13 cellular contexts compared by ENCODE assay signal in genomic region chr19:11347546-11347945, GRCh38. TPM values are rescaled to one million over a fixed set of nuclear protein-coding genes. Genes with fewer than 3 reads are reported as not detected.
DNase-seq lines count a peak whose midpoint lies in the region; ATAC-seq, FAIRE-seq and TF ChIP-seq lines count a peak whose summit lies in the region.
"Had no signal": no experiment of that assay in that cellular context is flagged by ENCODE, and none has a peak within 500 bp of the region (broad histone marks: within the 10 kb centered on the region; RNA-seq: fewer than 3 reads in every experiment).

No MANE protein-coding gene starts in this region.

- no peak for DNase-seq in activated CD4-positive, alpha-beta T cell treated with anti-CD3 and anti-CD28 coated beads, Interleukin-2, amount 10 ng/mL, durations not matched to agents 24 days and 14 days
- DNase-seq in activated CD4-positive, alpha-beta T cell treated with anti-CD3 and anti-CD28 coated beads, Interleukin-2, amount 50 U/mL, for 1 hour: no peak
- DNase-seq in OCI-LY7 (ENCODE audit: low spot score) (no peak), chondrocyte (ENCODE audit: low spot score) (no peak), kidney (no peak), OCI-M1 (lab: John Stamatoyannopoulos, UW) (no peak)
- DNase-seq in stimulated activated effector memory CD8-positive, alpha-beta T cell treated with anti-CD3 and anti-CD28 coated beads, Interleukin-12 subunit alpha, Interleukin-12 subunit beta, amount 100 ng/mL, for 72 hours (ENCODE audit: low spot score in 2 of 2): no peak
- DNase-seq: ACHN; activated CD8-positive, alpha-beta memory T cell treated with anti-CD3 and anti-CD28 coated beads, Interleukin-2, amount 50 U/mL, for 4 hours; DMS79; transverse colon had no signal

- no peak overlapping the region for H3K27ac ChIP-seq in OCI-LY7 (ENCODE audit: low read depth, low read length, poor library complexity, severe bottlenecking)
- H3K27ac ChIP-seq in kidney (ENCODE audit: low read depth in 2 of 2, low read length in 2 of 2): no peak overlapping the region

- CTCF ChIA-PET in OCI-LY7 (lab: Charles Lee; ENCODE audit: unreplicated experiment): no interaction called here

- no peak overlapping the region for H3K27ac Mint-ChIP-seq in activated CD4-positive, alpha-beta T cell treated with anti-CD3 and anti-CD28 coated beads, Interleukin-2, amount 10 ng/mL, durations not matched to agents 24 days and 14 days
- peak overlapping the region; percentile 54 for H3K27ac Mint-ChIP-seq in chondrocyte (ENCODE audit: unreplicated experiment)
- peak overlapping the region; percentile 99 for H3K27ac Mint-ChIP-seq in stimulated activated effector memory CD8-positive, alpha-beta T cell treated with anti-CD3 and anti-CD28 coated beads, Interleukin-12 subunit alpha, Interleukin-12 subunit beta, amount 100 ng/mL, for 72 hours

- peak overlapping the region; percentile 93; the same call in 1 of the 2 replicates for H3K4me2 ChIP-seq in OCI-LY7 (ENCODE audit: low read length)

- no peak overlapping the region for H2AFZ ChIP-seq in OCI-LY7 (ENCODE audit: low read length)

- H3K36me3 ChIP-seq in OCI-LY7 (ENCODE audit: insufficient read depth, low read length): no peaks in the 10 kb centered on the region
- no peaks in the 10 kb centered on the region for H3K36me3 ChIP-seq in kidney (ENCODE audit: control insufficient read depth in 1 of 2, insufficient read depth in 2 of 2, low read length in 2 of 2)
- H3K36me3 ChIP-seq: transverse colon had no signal

- no TSS peak for BruUV-seq in OCI-LY7 (replicated peaks; lab: Mats Ljungman, UMichigan)

- no peaks in the 10 kb centered on the region for H3K27me3 Mint-ChIP-seq in activated CD4-positive, alpha-beta T cell treated with anti-CD3 and anti-CD28 coated beads, Interleukin-2, amount 10 ng/mL, durations not matched to agents 24 days and 14 days
- no peaks in the 10 kb centered on the region for H3K27me3 Mint-ChIP-seq in chondrocyte (ENCODE audit: low read depth)

- H3K9me2 ChIP-seq in OCI-LY7 (ENCODE audit: insufficient read depth, low read length): no peaks in the 10 kb centered on the region

- no peak overlapping the region for H3K9ac ChIP-seq in kidney (ENCODE audit: low read length in 2 of 2)

- H3K4me3 ChIP-seq in OCI-LY7 (ENCODE audit: low read depth, low read length, poor library complexity, severe bottlenecking): no peak overlapping the region
- no peak overlapping the region for H3K4me3 ChIP-seq in kidney (ENCODE audit: low read length in 2 of 2)

- TF ChIP-seq CTCF in OCI-LY7 (conservative IDR thresholded peaks at IDR 0.05; ENCODE audit: low read length) (no peak), chondrocyte (IDR thresholded peaks at IDR 0.05) (no peak), kidney (IDR thresholded peaks at IDR 0.05; ENCODE audit: borderline replicate concordance, extremely low read depth, insufficient read depth) (no peak)

- peak overlapping the region; percentile 89 for H3K4me3 Mint-ChIP-seq in activated CD4-positive, alpha-beta T cell treated with anti-CD3 and anti-CD28 coated beads, Interleukin-2, amount 10 ng/mL, durations not matched to agents 24 days and 14 days
- peak overlapping the region; percentile 25 for H3K4me3 Mint-ChIP-seq in chondrocyte (ENCODE audit: unreplicated experiment)
- peak overlapping the region; percentile 99 for H3K4me3 Mint-ChIP-seq in stimulated activated effector memory CD8-positive, alpha-beta T cell treated with anti-CD3 and anti-CD28 coated beads, Interleukin-12 subunit alpha, Interleukin-12 subunit beta, amount 100 ng/mL, for 72 hours

- H4K20me1 ChIP-seq in OCI-LY7 (ENCODE audit: insufficient read depth, low read length): no peaks in the 10 kb centered on the region

- H3K4me1 ChIP-seq in OCI-LY7 (ENCODE audit: insufficient read depth, low read length, poor library complexity, severe bottlenecking) (peaks cover 26% of the 10 kb centered on the region), kidney (ENCODE audit: control insufficient read depth in 1 of 2, insufficient read depth in 1 of 2, low read depth in 1 of 2, low read length in 2 of 2) (peaks cover 0 to 11% of the 10 kb centered on the region in 2 donors)

- no peak for ATAC-seq in stimulated activated effector memory CD8-positive, alpha-beta T cell treated with anti-CD3 and anti-CD28 coated beads, Interleukin-12 subunit alpha, Interleukin-12 subunit beta, amount 100 ng/mL, for 72 hours
- ATAC-seq in GM18505 (IDR thresholded peaks at IDR 0.05; ENCODE audit: unreplicated experiment): no peak

- peaks cover 8% of the 10 kb centered on the region for H3K9me3 Mint-ChIP-seq in activated CD4-positive, alpha-beta T cell treated with anti-CD3 and anti-CD28 coated beads, Interleukin-2, amount 10 ng/mL, durations not matched to agents 24 days and 14 days
- H3K9me3 Mint-ChIP-seq in chondrocyte (ENCODE audit: low read depth): peaks cover 8% of the 10 kb centered on the region
- peaks cover 4% of the 10 kb centered on the region for H3K9me3 Mint-ChIP-seq in stimulated activated effector memory CD8-positive, alpha-beta T cell treated with anti-CD3 and anti-CD28 coated beads, Interleukin-12 subunit alpha, Interleukin-12 subunit beta, amount 100 ng/mL, for 72 hours

- no peak for TF ChIP-seq POLR2A in GM18505 (IDR thresholded peaks at IDR 0.05; ENCODE audit: borderline replicate concordance, extremely low read depth, insufficient read depth, insufficient read length)

- H3K4me1 Mint-ChIP-seq in activated CD4-positive, alpha-beta T cell treated with anti-CD3 and anti-CD28 coated beads, Interleukin-2, amount 10 ng/mL, durations not matched to agents 24 days and 14 days: peaks cover 23% of the 10 kb centered on the region
- H3K4me1 Mint-ChIP-seq in chondrocyte (ENCODE audit: low read depth): peaks cover 30% of the 10 kb centered on the region
- peaks cover 40% of the 10 kb centered on the region for H3K4me1 Mint-ChIP-seq in stimulated activated effector memory CD8-positive, alpha-beta T cell treated with anti-CD3 and anti-CD28 coated beads, Interleukin-12 subunit alpha, Interleukin-12 subunit beta, amount 100 ng/mL, for 72 hours

- H3K36me3 Mint-ChIP-seq in activated CD4-positive, alpha-beta T cell treated with anti-CD3 and anti-CD28 coated beads, Interleukin-2, amount 10 ng/mL, durations not matched to agents 24 days and 14 days (ENCODE audit: low read depth): peaks cover 6% of the 10 kb centered on the region
- peaks cover 5% of the 10 kb centered on the region for H3K36me3 Mint-ChIP-seq in chondrocyte (ENCODE audit: low read depth)
- H3K36me3 Mint-ChIP-seq in stimulated activated effector memory CD8-positive, alpha-beta T cell treated with anti-CD3 and anti-CD28 coated beads, Interleukin-12 subunit alpha, Interleukin-12 subunit beta, amount 100 ng/mL, for 72 hours: peaks cover 17% of the 10 kb centered on the region

- no peaks in the 10 kb centered on the region for H3K79me2 ChIP-seq in OCI-LY7 (ENCODE audit: insufficient read depth, low read depth, low read length)

- no peak for FAIRE-seq in kidney (lab: Jason Lieb, UNC)
- FAIRE-seq: bronchial epithelial cell had no signal

- H3K9me3 ChIP-seq in OCI-LY7 (ENCODE audit: low read length) (no peaks in the 10 kb centered on the region), kidney (ENCODE audit: control insufficient read depth in 1 of 2, low read length in 2 of 2) (peaks cover 0 to 6% of the 10 kb centered on the region in 2 donors)
- H3K9me3 ChIP-seq: transverse colon had no signal

- intact Hi-C loops in activated CD4-positive, alpha-beta T cell treated with anti-CD3 and anti-CD28 coated beads, Interleukin-2, amount 10 ng/mL, durations not matched to agents 24 days and 14 days (cut with micrococcal nuclease): no loop called here
- intact Hi-C loops in OCI-LY7 (cut with micrococcal nuclease; ENCODE audit: unreplicated experiment) (loop anchor here (2.0 kb wide), 2 partner anchors 27 to 55 kb away; partner anchors contain the start of gene SWSAP1), kidney (cut with DNase I) (no loop called here)

- POLR2A ChIA-PET in OCI-LY7 (lab: Charles Lee): interaction anchor here (1.3 kb wide), 1 partner anchor 28 kb away, joined by 7 read pairs; the partner anchor contains the start of gene SWSAP1

RNA-seq across cellular contexts. Expression of gene CCDC159, which starts 1.2 kb away (rescaled TPM):
- 11.7 and 14.8 TPM in 2 replicates for total RNA-seq in activated CD4-positive, alpha-beta T cell treated with anti-CD3 and anti-CD28 coated beads, Interleukin-2, amount 10 ng/mL, durations not matched to agents 24 days and 14 days
- total RNA-seq in OCI-LY7 (2014; rRNA removed; shearing (Covaris generic)): 13.3 and 14.1 TPM in 2 replicates
- total RNA-seq in OCI-LY7 (2022): 18.9 and 26.1 TPM in 2 replicates
- total RNA-seq in chondrocyte: 19.8 to 22.4 TPM (median 20.5 TPM) in 3 replicates
- total RNA-seq in kidney: 28.9 TPM
- 50.7 TPM for polyA plus RNA-seq in kidney (ENCODE audit: insufficient read depth, low read depth, low replicate concordance)

RNA-seq across cellular contexts. Expression of gene TMEM205, which starts 1.5 kb away (rescaled TPM):
- total RNA-seq in activated CD4-positive, alpha-beta T cell treated with anti-CD3 and anti-CD28 coated beads, Interleukin-2, amount 10 ng/mL, durations not matched to agents 24 days and 14 days: 29.9 and 34.2 TPM in 2 replicates
- 58.4 and 58.9 TPM in 2 replicates for total RNA-seq in OCI-LY7 (2014; rRNA removed; shearing (Covaris generic))
- total RNA-seq in OCI-LY7 (2022) (32.0 and 39.9 TPM in 2 replicates), chondrocyte (35.4 to 49.4 TPM (median 39.2 TPM) in 3 replicates), kidney (150 TPM)
- polyA plus RNA-seq in kidney (ENCODE audit: insufficient read depth, low read depth, low replicate concordance): 417 TPM

RNA-seq across cellular contexts. Expression of gene PLPPR2, which starts 7.7 kb away (rescaled TPM):
- total RNA-seq in activated CD4-positive, alpha-beta T cell treated with anti-CD3 and anti-CD28 coated beads, Interleukin-2, amount 10 ng/mL, durations not matched to agents 24 days and 14 days: 2.3 TPM in 2 replicates
- 0.54 and 0.88 TPM in 2 replicates for total RNA-seq in OCI-LY7 (2014; rRNA removed; shearing (Covaris generic))
- total RNA-seq in OCI-LY7 (2022): 2.7 and 3.6 TPM in 2 replicates
- 67.6 to 74.7 TPM (median 72.3 TPM) in 3 replicates for total RNA-seq in chondrocyte
- 22.5 TPM for total RNA-seq in kidney
- 11.7 TPM for polyA plus RNA-seq in kidney (ENCODE audit: insufficient read depth, low read depth, low replicate concordance)

RNA-seq across cellular contexts. Expression of gene RAB3D, which starts 8.1 kb away (rescaled TPM):
- total RNA-seq in activated CD4-positive, alpha-beta T cell treated with anti-CD3 and anti-CD28 coated beads, Interleukin-2, amount 10 ng/mL, durations not matched to agents 24 days and 14 days: 5.7 and 6.8 TPM in 2 replicates
- 1.1 and 1.9 TPM in 2 replicates for total RNA-seq in OCI-LY7 (2014; rRNA removed; shearing (Covaris generic))
- total RNA-seq in OCI-LY7 (2022) (7.7 and 8.4 TPM in 2 replicates), chondrocyte (2.1 to 8.9 TPM (median 8.1 TPM) in 3 replicates), kidney (80.4 TPM)
- 8.3 TPM for polyA plus RNA-seq in kidney (ENCODE audit: insufficient read depth, low read depth, low replicate concordance)

RNA-seq across cellular contexts. Expression of gene SWSAP1, which starts 26.9 kb away (rescaled TPM):
- total RNA-seq in activated CD4-positive, alpha-beta T cell treated with anti-CD3 and anti-CD28 coated beads, Interleukin-2, amount 10 ng/mL, durations not matched to agents 24 days and 14 days: 2.3 and 2.6 TPM in 2 replicates
- 5.6 and 6.6 TPM in 2 replicates for total RNA-seq in OCI-LY7 (2014; rRNA removed; shearing (Covaris generic))
- 5.6 and 6.8 TPM in 2 replicates for total RNA-seq in OCI-LY7 (2022)
- total RNA-seq in chondrocyte: 1.1 to 1.5 TPM (median 1.4 TPM) in 3 replicates
- total RNA-seq in kidney: 4.1 TPM
- polyA plus RNA-seq in kidney (ENCODE audit: insufficient read depth, low read depth, low replicate concordance): 6.2 TPM

Comparison
In these comparisons a context has a peak if more than half of its experiments do, and no peak if none do; other contexts are left out.
1. H3K4me3 Mint-ChIP-seq: peak in every context shown above with its lines; median percentile 99 in stimulated activated effector memory CD8-positive, alpha-beta T cell treated with anti-CD3 and anti-CD28 coated beads, Interleukin-12 subunit alpha, Interleukin-12 subunit beta, amount 100 ng/mL, for 72 hours; 89 in activated CD4-positive, alpha-beta T cell treated with anti-CD3 and anti-CD28 coated beads, Interleukin-2, amount 10 ng/mL, durations not matched to agents 24 days and 14 days; 25 in chondrocyte.